8 cellular contexts compared by ENCODE assay signal in the genomic region with DNA sequence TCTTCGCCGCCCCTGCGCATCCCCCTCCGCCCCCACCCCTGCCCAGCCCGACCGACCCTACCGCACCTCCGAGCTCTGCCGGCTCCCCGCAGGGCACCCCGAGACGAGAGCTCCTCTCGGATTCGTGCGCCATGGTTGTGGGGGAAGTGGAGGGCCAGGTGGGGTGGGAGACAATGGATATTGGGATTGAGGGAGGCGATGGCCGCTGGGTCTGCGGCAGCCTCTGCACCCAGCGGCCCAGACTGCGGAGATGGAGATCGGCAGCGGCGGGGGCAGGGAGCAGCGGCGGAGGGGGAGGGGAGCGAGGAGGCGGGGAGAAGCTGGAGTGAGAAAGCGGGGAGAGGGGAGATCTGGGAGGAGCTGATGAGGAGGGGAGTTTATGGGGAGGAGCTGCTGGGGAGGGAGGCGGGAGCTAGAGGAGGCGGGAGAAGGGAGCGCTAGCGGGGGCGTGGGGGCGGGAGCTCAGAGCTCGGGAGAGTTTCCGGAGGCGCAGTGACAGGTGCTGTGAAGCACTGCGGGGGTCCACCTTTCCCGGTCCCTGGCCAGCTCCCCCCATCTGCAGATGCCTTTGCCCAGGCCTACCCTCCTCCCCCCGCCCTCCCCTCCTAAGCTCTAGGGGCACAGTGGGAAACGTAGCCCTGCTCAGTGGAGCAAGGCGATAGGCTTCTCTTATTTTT. TPM values are rescaled to one million over a fixed set of nuclear protein-coding genes. Genes with fewer than 3 reads are reported as not detected.
DNase-seq lines count a peak whose midpoint lies in the region; ATAC-seq and TF ChIP-seq lines count a peak whose summit lies in the region.

A gene (minus strand): TSS at position 352 of the 677 bp plus-strand sequence. CDS start 219 bp downstream, at position 133.

- peaks cover 1% of the 10 kb centered on the region for H3K36me3 ChIP-seq in kidney epithelial cell (ENCODE audit: control insufficient read depth, insufficient read depth, low read length)

- H3K4me3 ChIP-seq in kidney epithelial cell (ENCODE audit: low read depth, low read length): peak within 1 kb of the TSS; percentile 90

- no peaks in the 10 kb centered on the region for H3K27me3 ChIP-seq in kidney epithelial cell (ENCODE audit: control insufficient read depth, insufficient read depth, low read length)

- TF ChIP-seq POLR2A in GM18505 (IDR thresholded peaks at IDR 0.05; ENCODE audit: borderline replicate concordance, extremely low read depth, insufficient read depth, insufficient read length): no peak

- no peak for TF ChIP-seq CTCF in kidney epithelial cell (IDR thresholded peaks at IDR 0.05; ENCODE audit: insufficient read depth, low read length, poor library complexity, severe bottlenecking)

- DNase-seq in NCI-H187 (lab: John Stamatoyannopoulos, UW): peak; percentile 92 to 94
- peak; percentile 57 for DNase-seq in activated CD4-positive, CD25-positive, alpha-beta regulatory T cell treated with anti-CD3 and anti-CD28 coated beads, Interleukin-2, amount 50 U/mL, for 72 hours
- peak; percentile 64 to 78 for DNase-seq in cerebellar nuclear complex (lab: John Stamatoyannopoulos, UW)
- no peak for DNase-seq in kidney epithelial cell (ENCODE audit: low read depth)
- DNase-seq in stimulated activated CD4-positive, alpha-beta T cell treated with anti-CD3 and anti-CD28 coated beads, Interleukin-15, amount 100 ng/mL, for 1 hour (ENCODE audit: low read depth in 1 of 2, low spot score in 1 of 2): peak; percentile 27 to 53

- ATAC-seq in GM18505 (IDR thresholded peaks at IDR 0.05; ENCODE audit: unreplicated experiment) (peak; percentile 68), HG02973 (IDR thresholded peaks at IDR 0.05; ENCODE audit: unreplicated experiment) (no peak), GM21528 (IDR thresholded peaks at IDR 0.05; ENCODE audit: low FRiP score, unreplicated experiment) (no peak)

RNA-seq across cellular contexts. Expression of the gene that starts here (rescaled TPM):
- total RNA-seq in kidney epithelial cell: 14.2 and 17.1 TPM in 2 replicates
